8 cellular contexts compared by ENCODE assay signal in genomic region chr12:111445311-111446043, GRCh38. TPM values are rescaled to one million over a fixed set of nuclear protein-coding genes. Genes with fewer than 3 reads are reported as not detected.
DNase-seq lines count a peak whose midpoint lies in the region; ATAC-seq and TF ChIP-seq lines count a peak whose summit lies in the region.

No MANE protein-coding gene starts in this region.

- intact Hi-C loops in Calu3 (cut with micrococcal nuclease; ENCODE audit: unreplicated experiment) (no loop called here), natural killer cell (cut with micrococcal nuclease) (no loop called here)

- H3K4me1 Mint-ChIP-seq in Calu3 (ENCODE audit: low read depth, unreplicated experiment), result peaks cover 9% of the 10 kb centered on the region
- peaks cover 66% of the 10 kb centered on the region for H3K4me1 Mint-ChIP-seq in central memory CD8-positive, alpha-beta T cell
- H3K4me1 Mint-ChIP-seq in natural killer cell, result peaks cover 81 to 84% of the 10 kb centered on the region in 2 donors

- CTCF ChIA-PET in Calu3 (lab: Charles Lee), result interaction anchor here (1.5 kb wide), 1 partner anchor 48 kb away, joined by 5 read pairs; no protein-coding TSS in a partner anchor

- TF ChIP-seq CTCF in Calu3 (IDR thresholded peaks at IDR 0.05; ENCODE audit: unreplicated experiment) (no peak), natural killer cell (IDR thresholded peaks at IDR 0.05) (no peak)

- BruUV-seq in Calu3 (replicated peaks; lab: Mats Ljungman, UMichigan), result no TSS peak

- DNase-seq in Calu3 (no peak), natural killer cell (no peak), NCI-H2081 treated with DMSO at 0.1 percent for 48 hours (lab: John Stamatoyannopoulos, UW) (no peak), G401 (ENCODE audit: low spot score) (no peak)
- DNase-seq in central memory CD8-positive, alpha-beta T cell (ENCODE audit: low spot score in 2 of 2), result no peak

- ATAC-seq in HG03060 (IDR thresholded peaks at IDR 0.05; ENCODE audit: low read depth, unreplicated experiment) (peak; percentile 6), natural killer cell (no peak), HG03457 (IDR thresholded peaks at IDR 0.05; ENCODE audit: unreplicated experiment) (no peak), GM19395 (IDR thresholded peaks at IDR 0.05; ENCODE audit: unreplicated experiment) (no peak)
- ATAC-seq in central memory CD8-positive, alpha-beta T cell (replicated peaks; ENCODE audit: extremely low read depth, poor library complexity, severe bottlenecking), result no peak

- H3K27me3 Mint-ChIP-seq in Calu3 (ENCODE audit: unreplicated experiment), result no peaks in the 10 kb centered on the region
- H3K27me3 Mint-ChIP-seq in central memory CD8-positive, alpha-beta T cell, result no peaks in the 10 kb centered on the region
- H3K27me3 Mint-ChIP-seq in natural killer cell (ENCODE audit: low read depth in 2 of 2), result no peaks in the 10 kb centered on the region

- H3K36me3 Mint-ChIP-seq in Calu3 (ENCODE audit: insufficient read depth, unreplicated experiment) (peaks cover 78% of the 10 kb centered on the region), natural killer cell (peaks cover 7% of the 10 kb centered on the region)
- H3K36me3 Mint-ChIP-seq in central memory CD8-positive, alpha-beta T cell (ENCODE audit: insufficient read depth), result peaks cover 44% of the 10 kb centered on the region

- H3K4me3 Mint-ChIP-seq in Calu3 (ENCODE audit: low read depth, unreplicated experiment), result no peak overlapping the region
- peak overlapping the region; percentile 77 for H3K4me3 Mint-ChIP-seq in central memory CD8-positive, alpha-beta T cell
- peak overlapping the region; percentile 80 for H3K4me3 Mint-ChIP-seq in natural killer cell

- H3K27ac Mint-ChIP-seq in Calu3 (ENCODE audit: unreplicated experiment) (peak overlapping the region; percentile 20), natural killer cell (peak overlapping the region; percentile 96 to 100)
- H3K27ac Mint-ChIP-seq in central memory CD8-positive, alpha-beta T cell (ENCODE audit: low read depth), result peak overlapping the region; percentile 87

- in situ Hi-C loops in G401 (cut with HindIII; ENCODE audit: low sequenced_read_pairs), result no loop called here

- H3K9me3 Mint-ChIP-seq in Calu3 (ENCODE audit: low read depth, unreplicated experiment), result no peaks in the 10 kb centered on the region
- no peaks in the 10 kb centered on the region for H3K9me3 Mint-ChIP-seq in central memory CD8-positive, alpha-beta T cell
- no peaks in the 10 kb centered on the region for H3K9me3 Mint-ChIP-seq in natural killer cell

RNA-seq across cellular contexts. Expression of gene SH2B3, which starts 39.8 kb away (rescaled TPM):
- total RNA-seq in Calu3 (2022) (14.3 and 17.3 TPM in 2 replicates), natural killer cell (10 to 100 TPM; 68.1 to 81.3 (median 68.4) TPM)
- total RNA-seq in G401 (2014; rRNA removed; shearing (Covaris generic)), result 5.7 and 9.9 TPM in 2 replicates

Comparison
In these comparisons a context has a peak if more than half of its experiments do, and no peak if none do; other contexts are left out.
1. H3K27ac Mint-ChIP-seq: peak in every context shown above with its lines; median percentile 98 in natural killer cell; 87 in central memory CD8-positive, alpha-beta T cell; 20 in Calu3.